32 cellular contexts compared by ENCODE assay signal in the genomic region with DNA sequence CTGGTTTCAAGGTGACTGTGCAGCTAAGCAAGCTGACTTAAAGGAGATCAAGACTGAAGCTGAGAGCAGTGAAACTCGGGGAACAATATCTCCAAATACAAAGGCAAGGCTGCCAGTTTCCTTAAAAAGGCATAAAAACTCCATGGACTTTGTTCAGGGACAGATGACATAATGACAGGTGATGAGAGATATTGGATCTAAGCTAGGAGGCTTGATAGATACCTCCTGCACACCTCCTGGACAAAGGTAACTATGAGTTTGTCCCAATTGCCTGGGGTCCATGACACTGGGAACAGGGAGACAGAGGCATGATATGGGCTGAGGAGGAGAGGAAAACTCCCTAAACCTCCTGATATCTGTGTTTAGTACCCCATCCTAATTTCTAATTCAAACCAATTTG.
"Had no signal": no experiment of that assay in that cellular context is flagged by ENCODE, and none has a peak within 500 bp of the region (broad histone marks: within the 10 kb centered on the region; RNA-seq: fewer than 3 reads in every experiment).

No MANE protein-coding gene starts in this region.

- H3K27ac Mint-ChIP-seq: natural killer cell treated with Interleukin-12 subunit alpha and Interleukin-12 subunit beta and Interleukin-15 and Interleukin-18, amount 100 ng/mL, for 72 hours; nephron progenitor cell; progenitor cell of endocrine pancreas; stimulated activated memory B cell treated with anti-CD40 and anti-IgM and Interleukin-4, amounts not matched to agents 10 μg/mL and 1 μg/mL and 100 μg/mL, for 72 hours; type B pancreatic cell had no signal

- H3K79me2 ChIP-seq: parathyroid adenoma had no signal

- H3K27me3 ChIP-seq: ovary, testis, tibial artery, transverse colon, upper lobe of right lung, uterus had no signal

- H3K4me3 ChIP-seq: ovary, psoas muscle, skin epidermis, smooth muscle cell, spleen, suprapubic skin, testis, tibial artery, transverse colon, upper lobe of right lung, uterus had no signal

- H3K4me2 ChIP-seq: smooth muscle cell had no signal

- H2AFZ ChIP-seq: parathyroid adenoma had no signal

- H3K27ac ChIP-seq: neutrophil, ovary, parathyroid adenoma, psoas muscle, skin epidermis, spleen, suprapubic skin, testis, tibial artery, transverse colon, upper lobe of right lung, uterus had no signal

- ATAC-seq: naive thymus-derived CD8-positive, alpha-beta T cell; natural killer cell treated with Interleukin-12 subunit alpha and Interleukin-12 subunit beta and Interleukin-15 and Interleukin-18, amount 100 ng/mL, for 72 hours; psoas muscle; right cardiac atrium; sciatic nerve; stimulated activated memory B cell treated with anti-CD40 and anti-IgM and Interleukin-4, amounts not matched to agents 10 μg/mL and 1 μg/mL and 100 μg/mL, for 72 hours; stimulated activated naive CD8-positive, alpha-beta T cell treated with anti-CD3 and anti-CD28 coated beads, Interleukin-15, amount 100 ng/mL, for 72 hours; stimulated activated naive CD8-positive, alpha-beta T cell treated with anti-CD3 and anti-CD28 coated beads, Interleukin-15, Interleukin-2, amounts not matched to agents 100 U/mL and 50 U/mL, for 24 hours; upper lobe of right lung had no signal

- H3K36me3 ChIP-seq: neutrophil, ovary, spleen, suprapubic skin, tibial artery, transverse colon, upper lobe of right lung, uterus had no signal

- H3K9me3 ChIP-seq: neutrophil, ovary, psoas muscle, spleen, suprapubic skin, testis, tibial artery, transverse colon, upper lobe of right lung, uterus had no signal

- H3K4me1 ChIP-seq: parathyroid adenoma, psoas muscle, spleen, suprapubic skin, testis, tibial artery, transverse colon, upper lobe of right lung, uterus had no signal

- DNase-seq: naive thymus-derived CD8-positive, alpha-beta T cell; nephron progenitor cell; nucleus accumbens; ovary; posterior cingulate gyrus; psoas muscle; right cardiac atrium; spleen; stimulated activated CD4-positive, alpha-beta T cell treated with anti-CD3 and anti-CD28 coated beads, Interleukin-12 subunit alpha, Interleukin-12 subunit beta, amount 100 ng/mL, for 4 hours; stimulated activated CD4-positive, alpha-beta T cell treated with anti-CD3 and anti-CD28 coated beads, Interleukin-1b, Interleukin-23, amount 100 ng/mL, for 48 hours; stimulated activated CD4-positive, alpha-beta T cell treated with anti-CD3 and anti-CD28 coated beads, Interleukin-4, amount 100 ng/mL, for 1 hour; stimulated activated CD4-positive, alpha-beta T cell treated with anti-CD3 and anti-CD28 coated beads, Interleukin-4, amount 100 ng/mL, for 4 hours; stimulated activated CD8-positive, alpha-beta memory T cell treated with anti-CD3 and anti-CD28 coated beads, Interleukin-4, amount 100 ng/mL, for 48 hours; stimulated activated naive CD4-positive, alpha-beta T cell; stimulated activated naive CD8-positive, alpha-beta T cell treated with anti-CD3 and anti-CD28 coated beads, Interleukin-15, amount 100 ng/mL, for 72 hours; stimulated activated naive CD8-positive, alpha-beta T cell treated with anti-CD3 and anti-CD28 coated beads, Interleukin-15, Interleukin-2, amounts not matched to agents 100 U/mL and 50 U/mL, for 24 hours; substantia nigra; testis; tibial artery; transverse colon; upper lobe of right lung; uterus had no signal

- H3K36me3 Mint-ChIP-seq: natural killer cell treated with Interleukin-12 subunit alpha and Interleukin-12 subunit beta and Interleukin-15 and Interleukin-18, amount 100 ng/mL, for 72 hours; stimulated activated memory B cell treated with anti-CD40 and anti-IgM and Interleukin-4, amounts not matched to agents 10 μg/mL and 1 μg/mL and 100 μg/mL, for 72 hours; type B pancreatic cell had no signal

- H3K9me3 Mint-ChIP-seq: naive thymus-derived CD8-positive, alpha-beta T cell; natural killer cell treated with Interleukin-12 subunit alpha and Interleukin-12 subunit beta and Interleukin-15 and Interleukin-18, amount 100 ng/mL, for 72 hours; nephron progenitor cell; stimulated activated memory B cell treated with anti-CD40 and anti-IgM and Interleukin-4, amounts not matched to agents 10 μg/mL and 1 μg/mL and 100 μg/mL, for 72 hours; stimulated activated naive CD8-positive, alpha-beta T cell treated with anti-CD3 and anti-CD28 coated beads, Interleukin-15, amount 100 ng/mL, for 72 hours; type B pancreatic cell had no signal
